In the genomic region with DNA sequence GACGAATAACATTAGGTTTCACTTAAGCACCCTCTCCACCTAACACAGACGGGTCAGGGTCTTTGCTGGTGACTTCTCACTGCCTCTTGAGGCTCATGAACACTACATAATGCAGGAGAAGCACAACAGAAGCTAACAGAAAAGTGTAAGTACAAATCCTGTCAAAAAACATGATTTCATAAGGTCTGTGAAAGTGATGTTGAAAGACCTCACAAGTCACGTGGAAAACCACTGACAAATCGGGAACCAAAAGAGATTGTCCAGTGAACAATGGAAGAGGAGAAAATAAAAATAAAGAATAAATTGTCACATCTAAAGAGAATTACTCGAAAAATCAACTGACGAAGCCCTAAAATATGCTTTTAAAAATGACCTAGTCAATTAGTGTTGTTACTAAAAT, we compare ENCODE assay signal across 18 cellular contexts. TPM values are rescaled to one million over a fixed set of nuclear protein-coding genes. Genes with fewer than 3 reads are reported as not detected.
DNase-seq lines count a peak whose midpoint lies in the region; ATAC-seq and TF ChIP-seq lines count a peak whose summit lies in the region.
"Had no signal": no experiment of that assay in that cellular context is flagged by ENCODE, and none has a peak within 500 bp of the region (broad histone marks: within the 10 kb centered on the region; RNA-seq: fewer than 3 reads in every experiment).

No MANE protein-coding gene starts in this region.

- no peak for TF ChIP-seq CTCF in activated CD8-positive, alpha-beta T cell treated with anti-CD3 and anti-CD28 coated beads for 36 hours (IDR thresholded peaks at IDR 0.05)
- TF ChIP-seq CTCF in NB4 (IDR thresholded peaks at IDR 0.05; ENCODE audit: low read depth, low read length), result no peak

- peak overlapping the region; percentile 58 for H3K27ac Mint-ChIP-seq in activated CD8-positive, alpha-beta T cell treated with anti-CD3 and anti-CD28 coated beads for 36 hours
- no peak overlapping the region for H3K27ac Mint-ChIP-seq in activated CD8-positive, alpha-beta T cell treated with anti-CD3 and anti-CD28 coated beads, Interleukin-2, amount 10 ng/mL, durations not matched to agents 7 days and 5 days
- peak overlapping the region; percentile 60 for H3K27ac Mint-ChIP-seq in activated naive CD8-positive, alpha-beta T cell treated with anti-CD3 and anti-CD28 coated beads for 36 hours
- H3K27ac Mint-ChIP-seq in natural killer cell treated with Interleukin-12 subunit alpha and Interleukin-12 subunit beta and Interleukin-15 and Interleukin-18, amount 100 ng/mL, for 72 hours, result peak overlapping the region; percentile 62 to 78
- H3K27ac Mint-ChIP-seq: activated T-helper 2 cell treated with anti-CD3 and anti-CD28 coated beads, Interferon-gamma antibody, Interleukin-2, Interleukin-4, amounts not matched to agents 10 μg/mL and 5 μg/mL and 100 μg/mL, durations not matched to agents 14 hours and 24 hours and 36 hours had no signal

- H3K4me3 Mint-ChIP-seq in activated CD8-positive, alpha-beta T cell treated with anti-CD3 and anti-CD28 coated beads for 36 hours, result no peak overlapping the region
- H3K4me3 Mint-ChIP-seq in activated CD8-positive, alpha-beta T cell treated with anti-CD3 and anti-CD28 coated beads, Interleukin-2, amount 10 ng/mL, durations not matched to agents 7 days and 5 days, result no peak overlapping the region
- H3K4me3 Mint-ChIP-seq in activated naive CD8-positive, alpha-beta T cell treated with anti-CD3 and anti-CD28 coated beads for 36 hours, result no peak overlapping the region
- peak overlapping the region; percentile 56 for H3K4me3 Mint-ChIP-seq in natural killer cell treated with Interleukin-12 subunit alpha and Interleukin-12 subunit beta and Interleukin-15 and Interleukin-18, amount 100 ng/mL, for 72 hours

- intact Hi-C loops in activated CD8-positive, alpha-beta T cell treated with anti-CD3 and anti-CD28 coated beads for 36 hours (cut with micrococcal nuclease), result no loop called here

- CTCF ChIA-PET in activated CD8-positive, alpha-beta T cell treated with anti-CD3 and anti-CD28 coated beads for 36 hours (lab: Charles Lee), result interaction anchor here (1.3 kb wide), 2 partner anchors 11 to 49 kb away, joined by 5 to 6 read pairs; no protein-coding TSS in a partner anchor
- CTCF ChIA-PET in activated CD8-positive, alpha-beta T cell treated with anti-CD3 and anti-CD28 coated beads, Interleukin-2, amount 10 ng/mL, durations not matched to agents 7 days and 5 days (lab: Charles Lee), result interaction anchor here (20.6 kb wide), 1 partner anchor 48 kb away, joined by 325 read pairs; no protein-coding TSS in a partner anchor

- no peak for DNase-seq in activated CD8-positive, alpha-beta T cell treated with anti-CD3 and anti-CD28 coated beads for 36 hours
- no peak for DNase-seq in activated CD8-positive, alpha-beta T cell treated with anti-CD3 and anti-CD28 coated beads, Interleukin-2, amount 10 ng/mL, durations not matched to agents 7 days and 5 days
- DNase-seq in NB4 (ENCODE audit: low read depth) (peak; percentile 61), left lobe of liver (ENCODE audit: low spot score) (no peak)
- DNase-seq in activated naive CD8-positive, alpha-beta T cell treated with anti-CD3 and anti-CD28 coated beads for 36 hours, result no peak
- no peak for DNase-seq in natural killer cell treated with Interleukin-12 subunit alpha and Interleukin-12 subunit beta and Interleukin-15 and Interleukin-18, amount 100 ng/mL, for 72 hours (ENCODE audit: low spot score)
- DNase-seq: activated CD4-positive, alpha-beta T cell treated with anti-CD3 and anti-CD28 coated beads, Interleukin-2, amount 50 U/mL, for 4 hours; C1 segment of cervical spinal cord; DMS53; hypothalamus; mesenchymal stem cell; NCI-H526; PC-3; transverse colon had no signal

- H3K36me3 Mint-ChIP-seq in activated CD8-positive, alpha-beta T cell treated with anti-CD3 and anti-CD28 coated beads for 36 hours (ENCODE audit: low read depth), result peaks cover 63% of the 10 kb centered on the region
- peaks cover 72% of the 10 kb centered on the region for H3K36me3 Mint-ChIP-seq in activated CD8-positive, alpha-beta T cell treated with anti-CD3 and anti-CD28 coated beads, Interleukin-2, amount 10 ng/mL, durations not matched to agents 7 days and 5 days (ENCODE audit: low read depth)
- H3K36me3 Mint-ChIP-seq in activated naive CD8-positive, alpha-beta T cell treated with anti-CD3 and anti-CD28 coated beads for 36 hours, result peaks cover 36% of the 10 kb centered on the region
- H3K36me3 Mint-ChIP-seq in natural killer cell treated with Interleukin-12 subunit alpha and Interleukin-12 subunit beta and Interleukin-15 and Interleukin-18, amount 100 ng/mL, for 72 hours, result peaks cover 29% of the 10 kb centered on the region

- no peak for ATAC-seq in activated CD8-positive, alpha-beta T cell treated with anti-CD3 and anti-CD28 coated beads for 36 hours
- ATAC-seq in activated CD8-positive, alpha-beta T cell treated with anti-CD3 and anti-CD28 coated beads, Interleukin-2, amount 10 ng/mL, durations not matched to agents 7 days and 5 days, result no peak
- no peak for ATAC-seq in natural killer cell treated with Interleukin-12 subunit alpha and Interleukin-12 subunit beta and Interleukin-15 and Interleukin-18, amount 100 ng/mL, for 72 hours
- ATAC-seq in GM18505 (IDR thresholded peaks at IDR 0.05; ENCODE audit: unreplicated experiment) (no peak), left lobe of liver (no peak), HG02678 (IDR thresholded peaks at IDR 0.05; ENCODE audit: unreplicated experiment) (no peak)
- ATAC-seq: PC-3, SK-N-SH treated with all-trans-retinoic acid at 6 μM for 48 hours had no signal

- no peaks in the 10 kb centered on the region for H3K9me3 Mint-ChIP-seq in activated CD8-positive, alpha-beta T cell treated with anti-CD3 and anti-CD28 coated beads for 36 hours
- H3K9me3 Mint-ChIP-seq in activated CD8-positive, alpha-beta T cell treated with anti-CD3 and anti-CD28 coated beads, Interleukin-2, amount 10 ng/mL, durations not matched to agents 7 days and 5 days (ENCODE audit: insufficient read depth), result no peaks in the 10 kb centered on the region
- H3K9me3 Mint-ChIP-seq in activated naive CD8-positive, alpha-beta T cell treated with anti-CD3 and anti-CD28 coated beads for 36 hours, result no peaks in the 10 kb centered on the region
- H3K9me3 Mint-ChIP-seq in natural killer cell treated with Interleukin-12 subunit alpha and Interleukin-12 subunit beta and Interleukin-15 and Interleukin-18, amount 100 ng/mL, for 72 hours, result no peaks in the 10 kb centered on the region
- H3K9me3 Mint-ChIP-seq: activated T-helper 2 cell treated with anti-CD3 and anti-CD28 coated beads, Interferon-gamma antibody, Interleukin-2, Interleukin-4, amounts not matched to agents 10 μg/mL and 5 μg/mL and 100 μg/mL, durations not matched to agents 14 hours and 24 hours and 36 hours had no signal

- H3K4me3 ChIP-seq in NB4 (ENCODE audit: low read depth, low read length), result no peak overlapping the region
- H3K4me3 ChIP-seq: transverse colon had no signal

- H3K27me3 Mint-ChIP-seq in activated CD8-positive, alpha-beta T cell treated with anti-CD3 and anti-CD28 coated beads for 36 hours, result no peaks in the 10 kb centered on the region
- no peaks in the 10 kb centered on the region for H3K27me3 Mint-ChIP-seq in activated CD8-positive, alpha-beta T cell treated with anti-CD3 and anti-CD28 coated beads, Interleukin-2, amount 10 ng/mL, durations not matched to agents 7 days and 5 days (ENCODE audit: low read depth)
- no peaks in the 10 kb centered on the region for H3K27me3 Mint-ChIP-seq in activated naive CD8-positive, alpha-beta T cell treated with anti-CD3 and anti-CD28 coated beads for 36 hours
- H3K27me3 Mint-ChIP-seq in natural killer cell treated with Interleukin-12 subunit alpha and Interleukin-12 subunit beta and Interleukin-15 and Interleukin-18, amount 100 ng/mL, for 72 hours, result no peaks in the 10 kb centered on the region

- peaks cover 59% of the 10 kb centered on the region for H3K4me1 Mint-ChIP-seq in activated CD8-positive, alpha-beta T cell treated with anti-CD3 and anti-CD28 coated beads for 36 hours (ENCODE audit: low read depth)
- H3K4me1 Mint-ChIP-seq in activated CD8-positive, alpha-beta T cell treated with anti-CD3 and anti-CD28 coated beads, Interleukin-2, amount 10 ng/mL, durations not matched to agents 7 days and 5 days (ENCODE audit: low read depth), result peaks cover 66% of the 10 kb centered on the region
- peaks cover 49% of the 10 kb centered on the region for H3K4me1 Mint-ChIP-seq in activated naive CD8-positive, alpha-beta T cell treated with anti-CD3 and anti-CD28 coated beads for 36 hours
- peaks cover 46 to 51% of the 10 kb centered on the region in 2 donors for H3K4me1 Mint-ChIP-seq in natural killer cell treated with Interleukin-12 subunit alpha and Interleukin-12 subunit beta and Interleukin-15 and Interleukin-18, amount 100 ng/mL, for 72 hours (ENCODE audit: low read depth in 2 of 2)

- TF ChIP-seq POLR2A in NB4 (IDR thresholded peaks at IDR 0.05; ENCODE audit: extremely low read depth, insufficient read length), result no peak
- no peak for TF ChIP-seq POLR2A in GM18505 (IDR thresholded peaks at IDR 0.05; ENCODE audit: borderline replicate concordance, extremely low read depth, insufficient read depth, insufficient read length)

- POLR2A ChIA-PET in activated CD8-positive, alpha-beta T cell treated with anti-CD3 and anti-CD28 coated beads for 36 hours (lab: Charles Lee), result interaction anchor here (0.8 to 1.1 kb wide), 2 partner anchors 11 to 17 kb away, joined by 3 read pairs; no protein-coding TSS in a partner anchor
- POLR2A ChIA-PET in activated CD8-positive, alpha-beta T cell treated with anti-CD3 and anti-CD28 coated beads, Interleukin-2, amount 10 ng/mL, durations not matched to agents 7 days and 5 days (lab: Charles Lee), result no interaction called here

RNA-seq across cellular contexts. Expression of a gene that starts 14.0 kb away (rescaled TPM):
- 100 to 1,000 TPM; 247 to 251 TPM for total RNA-seq in activated CD8-positive, alpha-beta T cell treated with anti-CD3 and anti-CD28 coated beads for 36 hours
- total RNA-seq in activated CD8-positive, alpha-beta T cell treated with anti-CD3 and anti-CD28 coated beads, Interleukin-2, amount 10 ng/mL, durations not matched to agents 7 days and 5 days, result 100 to 1,000 TPM; 394 to 404 TPM
- 100 to 1,000 TPM; 194 to 198 TPM for total RNA-seq in activated naive CD8-positive, alpha-beta T cell treated with anti-CD3 and anti-CD28 coated beads for 36 hours
- total RNA-seq in natural killer cell treated with Interleukin-12 subunit alpha and Interleukin-12 subunit beta and Interleukin-15 and Interleukin-18, amount 100 ng/mL, for 72 hours, result 100 to 1,000 TPM; 299 to 305 TPM
- 60.3 TPM for total RNA-seq in left lobe of liver
